Comparison of ENCODE assay signal across 10 cellular contexts in the genomic region with DNA sequence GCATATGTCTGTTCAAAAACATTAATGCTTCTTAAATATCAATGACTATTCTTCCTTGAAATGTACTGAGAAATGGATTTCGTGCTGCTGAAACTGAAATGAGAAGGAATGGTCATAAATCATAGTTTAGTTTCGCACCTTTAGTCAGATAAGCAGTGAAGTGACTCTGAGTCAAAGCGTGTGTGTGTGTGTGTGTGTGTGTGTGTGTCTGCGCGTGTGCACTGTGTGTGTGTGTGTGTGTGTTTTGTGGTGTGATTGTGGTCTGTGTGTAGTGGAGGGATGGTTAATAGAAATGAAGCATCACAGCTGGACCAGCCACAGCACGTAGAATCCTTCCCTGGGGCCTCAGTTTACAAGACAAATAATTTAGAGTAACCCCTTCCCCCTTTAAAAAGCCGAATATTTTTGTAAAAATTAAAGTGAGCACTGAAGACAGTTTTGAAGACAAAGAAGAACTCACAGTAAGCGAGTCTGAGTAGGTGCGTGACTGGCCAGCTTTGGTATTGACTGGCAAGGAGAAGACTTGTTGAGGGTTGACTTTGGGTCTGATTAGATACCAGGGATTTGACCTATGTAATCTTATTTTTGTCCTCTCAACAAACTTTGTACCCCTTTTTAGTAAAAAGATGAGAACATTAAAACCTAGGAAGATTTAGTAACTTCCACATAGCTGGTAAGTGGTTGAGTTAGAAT. TPM values are rescaled to one million over a fixed set of nuclear protein-coding genes. Genes with fewer than 3 reads are reported as not detected.
A peak's percentile ranks its signal among the peaks of the same experiment; 100 is the strongest.
DNase-seq lines count a peak whose midpoint lies in the region; ATAC-seq and TF ChIP-seq lines count a peak whose summit lies in the region.
"Had no signal": no experiment of that assay in that cellular context is flagged by ENCODE, and none has a peak within 500 bp of the region (broad histone marks: within the 10 kb centered on the region; RNA-seq: fewer than 3 reads in every experiment).

No MANE protein-coding gene starts in this region.

- no peaks in the 10 kb centered on the region for H3K9me3 ChIP-seq in mucosa of descending colon
- H3K9me3 ChIP-seq: vagina had no signal

- no peak overlapping the region for H3K4me3 Mint-ChIP-seq in chondrocyte (ENCODE audit: unreplicated experiment)
- H3K4me3 Mint-ChIP-seq: T-helper 2 cell treated with Interferon-gamma antibody and Interleukin-4, amounts not matched to agents 5 μg/mL and 100 μg/mL, for 36 hours had no signal

- H3K4me1 ChIP-seq in ACC112 (ENCODE audit: control insufficient read depth, insufficient read depth, low read length, unreplicated experiment) (peaks cover 47% of the 10 kb centered on the region), mucosa of descending colon (ENCODE audit: low read depth) (peaks cover 28% of the 10 kb centered on the region)

- H3K27me3 Mint-ChIP-seq in chondrocyte (ENCODE audit: low read depth), result no peaks in the 10 kb centered on the region

- TF ChIP-seq CTCF in chondrocyte (IDR thresholded peaks at IDR 0.05) (no peak), mucosa of descending colon (IDR thresholded peaks at IDR 0.05) (no peak)

- H3K79me2 ChIP-seq in ACC112 (ENCODE audit: control insufficient read depth, insufficient read depth, low read length, unreplicated experiment), result peaks cover 73% of the 10 kb centered on the region

- peak overlapping the region; percentile 91 for H3K27ac ChIP-seq in ACC112 (ENCODE audit: low read depth, low read length)
- H3K27ac ChIP-seq: vagina had no signal

- H3K36me3 ChIP-seq in ACC112 (ENCODE audit: insufficient read depth, low read length) (no peaks in the 10 kb centered on the region), mucosa of descending colon (ENCODE audit: low read depth) (no peaks in the 10 kb centered on the region)
- H3K36me3 ChIP-seq: vagina had no signal

- H3K9me3 Mint-ChIP-seq in chondrocyte (ENCODE audit: low read depth), result no peaks in the 10 kb centered on the region
- H3K9me3 Mint-ChIP-seq: T-helper 2 cell treated with Interferon-gamma antibody and Interleukin-4, amounts not matched to agents 5 μg/mL and 100 μg/mL, for 36 hours had no signal

- H3K4me3 ChIP-seq in ACC112 (ENCODE audit: low read depth, low read length), result peak overlapping the region; percentile 56; the same call in 1 of the 2 replicates
- H3K4me3 ChIP-seq in mucosa of descending colon, result no peak overlapping the region
- H3K4me3 ChIP-seq: vagina had no signal

- H3K27ac Mint-ChIP-seq in chondrocyte (ENCODE audit: unreplicated experiment), result peak overlapping the region; percentile 92
- H3K27ac Mint-ChIP-seq: T-helper 2 cell treated with Interferon-gamma antibody and Interleukin-4, amounts not matched to agents 5 μg/mL and 100 μg/mL, for 36 hours had no signal

- intact Hi-C loops in mucosa of descending colon (cut with DNase I, micrococcal nuclease), result no loop called here
- intact Hi-C loops in left cardiac atrium (cut with DNase I), result no loop called here

- DNase-seq in NCI-H460 (ENCODE audit: extremely low read depth, low read depth) (peak; percentile 19), chondrocyte (ENCODE audit: low spot score) (no peak), mucosa of descending colon (no peak), NCI-H146 treated with DMSO at 0.1 percent for 48 hours (lab: John Stamatoyannopoulos, UW; ENCODE audit: unreplicated experiment) (no peak), left cardiac atrium (no peak), NCI-H2029 treated with DMSO at 0.1 percent for 48 hours (lab: John Stamatoyannopoulos, UW) (no peak), Kasumi-1 (lab: John Stamatoyannopoulos, UW) (no peak)

- H3K4me1 Mint-ChIP-seq in chondrocyte (ENCODE audit: low read depth), result peaks cover 82% of the 10 kb centered on the region

- H3K36me3 Mint-ChIP-seq in chondrocyte (ENCODE audit: low read depth), result no peaks in the 10 kb centered on the region

- H3K27me3 ChIP-seq in ACC112 (ENCODE audit: insufficient read depth, low read length), result no peaks in the 10 kb centered on the region
- H3K27me3 ChIP-seq: vagina had no signal

- peak; percentile 60 for ATAC-seq in mucosa of descending colon
- ATAC-seq in left cardiac atrium, result no peak

- peak overlapping the region; percentile 70 for H2AFZ ChIP-seq in ACC112 (ENCODE audit: low read length, unreplicated experiment)

RNA-seq across cellular contexts. Expression of gene SCHIP1, which starts 53.0 kb away (rescaled TPM):
- total RNA-seq in NCI-H460 (2014; rRNA removed; shearing (Covaris generic)), result 0.35 and 1.9 TPM in 2 replicates
- 0.91 and 3.4 TPM in 2 replicates for polyA plus RNA-seq in NCI-H460 (2014; cell fraction: nucleus; rRNA removed)
- total RNA-seq in chondrocyte (7.1 to 10.6 TPM (median 7.5 TPM) in 3 replicates), mucosa of descending colon (10 to 100 TPM in 1 of 3 donors, 1 to 10 TPM in 2; 1.1 to 11.6 (median 1.7) TPM), left cardiac atrium (10 to 100 TPM; 31.0 to 46.9 TPM)
